Comparison of ENCODE assay signal across 18 cellular contexts in genomic region chr2:182207049-182207746, GRCh38.
DNase-seq lines count a peak whose midpoint lies in the region; ATAC-seq and TF ChIP-seq lines count a peak whose summit lies in the region.
"Had no signal": no experiment of that assay in that cellular context is flagged by ENCODE, and none has a peak within 500 bp of the region (broad histone marks: within the 10 kb centered on the region; RNA-seq: fewer than 3 reads in every experiment).

No MANE protein-coding gene starts in this region.

- no peaks in the 10 kb centered on the region for H3K27me3 ChIP-seq in MM.1S (replicated peaks; ENCODE audit: insufficient read depth, low read length)
- no peaks in the 10 kb centered on the region for H3K27me3 ChIP-seq in suprapubic skin
- H3K27me3 ChIP-seq in brain microvascular endothelial cell (replicated peaks) = no peaks in the 10 kb centered on the region
- no peaks in the 10 kb centered on the region for H3K27me3 ChIP-seq in GM23248 (replicated peaks; ENCODE audit: insufficient read depth)
- H3K27me3 ChIP-seq: gastrocnemius medialis, Peyer's patch, right lobe of liver, tibial nerve had no signal

- peak overlapping the region; percentile 6; the same call in 1 of the 2 replicates for H3K9ac ChIP-seq in MM.1S (ENCODE audit: low read length)
- no peak overlapping the region for H3K9ac ChIP-seq in GM23248
- H3K9ac ChIP-seq: KMS-11 had no signal

- DNase-seq in MM.1S = peak; percentile 77
- DNase-seq in DMS53 treated with DMSO at 0.1 percent for 48 hours (lab: John Stamatoyannopoulos, UW; ENCODE audit: unreplicated experiment) = no peak
- DNase-seq in suprapubic skin (ENCODE audit: low spot score in 2 of 2) = no peak
- DNase-seq in brain microvascular endothelial cell = no peak
- DNase-seq in GM23248 = no peak
- DNase-seq: caudate nucleus; gastrocnemius medialis; NCI-H146; NCI-H510A; Peyer's patch; right lobe of liver; stimulated activated CD4-positive, alpha-beta T cell treated with anti-CD3 and anti-CD28 coated beads, Interleukin-2, amount 100 ng/mL, for 48 hours had no signal

- H4K20me1 ChIP-seq in MM.1S (ENCODE audit: insufficient read depth, low read length) (no peaks in the 10 kb centered on the region), GM23248 (ENCODE audit: insufficient read depth) (no peaks in the 10 kb centered on the region)

- ATAC-seq in GM18873 (IDR thresholded peaks at IDR 0.05; ENCODE audit: low FRiP score, unreplicated experiment) (peak; percentile 59), GM21529 (IDR thresholded peaks at IDR 0.05; ENCODE audit: unreplicated experiment) (peak; percentile 79), HG03064 (IDR thresholded peaks at IDR 0.05; ENCODE audit: low read depth, unreplicated experiment) (peak; percentile 75)
- ATAC-seq: activated naive CD4-positive, alpha-beta T cell treated with anti-CD3 and anti-CD28 coated beads, Interleukin-2, amount 50 U/mL, for 72 hours; gastrocnemius medialis; right lobe of liver had no signal

- no peak for TF ChIP-seq CTCF in MM.1S (IDR thresholded peaks at IDR 0.05; ENCODE audit: low read length)
- TF ChIP-seq CTCF in suprapubic skin (IDR thresholded peaks at IDR 0.05) = no peak
- TF ChIP-seq CTCF in brain microvascular endothelial cell (IDR thresholded peaks at IDR 0.05; ENCODE audit: low read depth, low read length, missing control alignments) = no peak

- H3K79me2 ChIP-seq in MM.1S (ENCODE audit: low read length) = no peaks in the 10 kb centered on the region
- no peaks in the 10 kb centered on the region for H3K79me2 ChIP-seq in GM23248 (ENCODE audit: insufficient read depth)

- H3F3A ChIP-seq in MM.1S (ENCODE audit: insufficient read depth, low read length) = peaks cover 12% of the 10 kb centered on the region
- no peaks in the 10 kb centered on the region for H3F3A ChIP-seq in GM23248 (ENCODE audit: insufficient read depth)

- H3K27ac ChIP-seq in MM.1S (ENCODE audit: low read length) (peak overlapping the region; percentile 61; the same call in 1 of the 2 replicates), suprapubic skin (no peak overlapping the region), brain microvascular endothelial cell (no peak overlapping the region), GM23248 (no peak overlapping the region)
- H3K27ac ChIP-seq: gastrocnemius medialis, KMS-11, Peyer's patch, right lobe of liver, tibial nerve had no signal

- TF ChIP-seq POLR2A in suprapubic skin (IDR thresholded peaks at IDR 0.05) = no peak

- H2AFZ ChIP-seq in MM.1S (ENCODE audit: low read length) (peak overlapping the region; percentile 71), GM23248 (no peak overlapping the region)

- no peaks in the 10 kb centered on the region for H3K9me3 ChIP-seq in MM.1S (replicated peaks; ENCODE audit: insufficient read depth, low read length)
- H3K9me3 ChIP-seq in suprapubic skin = no peaks in the 10 kb centered on the region
- no peaks in the 10 kb centered on the region for H3K9me3 ChIP-seq in GM23248 (ENCODE audit: low read depth)
- H3K9me3 ChIP-seq: gastrocnemius medialis, Peyer's patch, right lobe of liver, tibial nerve had no signal

- in situ Hi-C loops in brain microvascular endothelial cell (cut with HindIII; ENCODE audit: low pct_ligation_motif_present, low sequenced_read_pairs) (no loop called here), GM23248 (cut with MboI) (no loop called here)

- H3K36me3 ChIP-seq in MM.1S (replicated peaks; ENCODE audit: insufficient read depth, low read length) = no peaks in the 10 kb centered on the region
- H3K36me3 ChIP-seq in suprapubic skin = no peaks in the 10 kb centered on the region
- H3K36me3 ChIP-seq in brain microvascular endothelial cell (replicated peaks) = no peaks in the 10 kb centered on the region
- H3K36me3 ChIP-seq in GM23248 (ENCODE audit: low read depth) = no peaks in the 10 kb centered on the region
- H3K36me3 ChIP-seq: gastrocnemius medialis, Peyer's patch, right lobe of liver, tibial nerve had no signal

- 93% methylated on average over 5 of the region's 5 CpGs for WGBS in suprapubic skin
- WGBS in GM23248 (ENCODE audit: low coverage in 1 of 2, low lambda C conversion rate in 2 of 2, missing lambda C conversion rate in 2 of 2), 2 experiments = 84 to 89% methylated on average over 5 of the region's 5 CpGs

- peaks cover 21% of the 10 kb centered on the region for H3K4me1 ChIP-seq in MM.1S (ENCODE audit: low read length)
- no peaks in the 10 kb centered on the region for H3K4me1 ChIP-seq in suprapubic skin
- no peaks in the 10 kb centered on the region for H3K4me1 ChIP-seq in GM23248 (ENCODE audit: insufficient read depth)
- H3K4me1 ChIP-seq: gastrocnemius medialis, Peyer's patch, right lobe of liver, tibial nerve had no signal

- peak overlapping the region; percentile 91 for H3K4me2 ChIP-seq in MM.1S (ENCODE audit: low read depth, low read length)
- H3K4me2 ChIP-seq in GM23248 (ENCODE audit: unreplicated experiment) = no peak overlapping the region
- H3K4me2 ChIP-seq: KMS-11 had no signal

- no peaks in the 10 kb centered on the region for H3K9me2 ChIP-seq in MM.1S (replicated peaks; ENCODE audit: insufficient read depth, low read length)
- H3K9me2 ChIP-seq in GM23248 (ENCODE audit: insufficient read depth) = no peaks in the 10 kb centered on the region

- no peak for TF ChIP-seq EP300 in suprapubic skin (IDR thresholded peaks at IDR 0.05)

- H3K4me3 ChIP-seq in MM.1S (ENCODE audit: low read length) = peak overlapping the region; percentile 43
- H3K4me3 ChIP-seq in suprapubic skin = no peak overlapping the region
- H3K4me3 ChIP-seq in brain microvascular endothelial cell (ENCODE audit: low read depth, low read length) = no peak overlapping the region
- no peak overlapping the region for H3K4me3 ChIP-seq in GM23248
- H3K4me3 ChIP-seq: gastrocnemius medialis, Peyer's patch, right lobe of liver, tibial nerve had no signal
